25 cellular contexts compared by ENCODE assay signal in genomic region chr6:6892706-6893601, GRCh38.
DNase-seq lines count a peak whose midpoint lies in the region; ATAC-seq and TF ChIP-seq lines count a peak whose summit lies in the region.
"Had no signal": no experiment of that assay in that cellular context is flagged by ENCODE, and none has a peak within 500 bp of the region (broad histone marks: within the 10 kb centered on the region; RNA-seq: fewer than 3 reads in every experiment).

No MANE protein-coding gene starts in this region.

- H3K4me3 ChIP-seq in neutrophil (ENCODE audit: low read depth in 1 of 2, low read length in 1 of 2) = no peak overlapping the region
- H3K4me3 ChIP-seq: GM12878, GM23248, tibial artery had no signal

- TF ChIP-seq CTCF in neutrophil (IDR thresholded peaks at IDR 0.05) = no peak

- H3K9me3 ChIP-seq in neutrophil = no peaks in the 10 kb centered on the region
- H3K9me3 ChIP-seq: SK-N-SH, tibial artery had no signal

- peaks cover 45 to 61% of the 10 kb centered on the region in 2 experiments for H3K4me1 ChIP-seq in neutrophil (ENCODE audit: control insufficient read depth in 1 of 2, insufficient read depth in 1 of 2, low read depth in 1 of 2, low read length in 1 of 2)
- H3K4me1 ChIP-seq: tibial artery had no signal

- H3K27me3 ChIP-seq in neutrophil = no peaks in the 10 kb centered on the region
- H3K27me3 ChIP-seq: tibial artery had no signal

- H3K27ac ChIP-seq in neutrophil = peak overlapping the region; percentile 99
- H3K27ac ChIP-seq: GM23248, tibial artery, WERI-Rb-1 had no signal

- DNase-seq in COLO668 (lab: John Stamatoyannopoulos, UW; ENCODE audit: unreplicated experiment) (peak; percentile 13), NOMO-1 treated with DMSO at 0.1 percent for 48 hours (lab: John Stamatoyannopoulos, UW; ENCODE audit: unreplicated experiment) (peak; percentile 46), foreskin melanocyte (peak; percentile 13), NCI-H526 treated with DMSO at 0.1 percent for 48 hours (lab: John Stamatoyannopoulos, UW) (no peak)
- no peak for DNase-seq in activated T-cell treated with anti-CD3 and anti-CD28 coated beads, Interleukin-2, amount 50 U/mL, for 48 hours
- no peak for DNase-seq in activated CD4-positive, alpha-beta T cell treated with anti-CD3 and anti-CD28 coated beads, Interleukin-2, amount 50 U/mL, for 48 hours
- DNase-seq: activated CD4-positive, alpha-beta T cell treated with anti-CD3 and anti-CD28 coated beads, Interleukin-2, amount 50 U/mL, for 4 hours; activated gamma-delta T cell; CD4-positive, alpha-beta memory T cell; hypothalamus; islet precursor cell; KBM-7; NCI-H1105; NCI-H2171; NCI-H748 treated with DMSO at 0.1 percent for 48 hours; SK-N-SH; tibial artery; WERI-Rb-1 had no signal

- ATAC-seq in GM18861 (IDR thresholded peaks at IDR 0.05; ENCODE audit: unreplicated experiment) = no peak
- ATAC-seq: GM12878; Panc1; sciatic nerve; stimulated activated memory B cell treated with anti-CD40 and anti-IgM and Interleukin-4, amounts not matched to agents 10 μg/mL and 1 μg/mL and 100 μg/mL, for 72 hours had no signal

- H3K36me3 ChIP-seq in neutrophil = no peaks in the 10 kb centered on the region
- H3K36me3 ChIP-seq: tibial artery, WERI-Rb-1 had no signal

Comparison
In these comparisons a context has a peak if more than half of its experiments do, and no peak if none do; other contexts are left out.
1. DNase-seq: peak in COLO668 (single experiment), NOMO-1 treated with DMSO at 0.1 percent for 48 hours (single experiment) and foreskin melanocyte (single experiment); none in activated T-cell treated with anti-CD3 and anti-CD28 coated beads, Interleukin-2, amount 50 U/mL, for 48 hours (0 of 2), NCI-H526 treated with DMSO at 0.1 percent for 48 hours (single experiment) and activated CD4-positive, alpha-beta T cell treated with anti-CD3 and anti-CD28 coated beads, Interleukin-2, amount 50 U/mL, for 48 hours (0 of 2).